In the genomic region with DNA sequence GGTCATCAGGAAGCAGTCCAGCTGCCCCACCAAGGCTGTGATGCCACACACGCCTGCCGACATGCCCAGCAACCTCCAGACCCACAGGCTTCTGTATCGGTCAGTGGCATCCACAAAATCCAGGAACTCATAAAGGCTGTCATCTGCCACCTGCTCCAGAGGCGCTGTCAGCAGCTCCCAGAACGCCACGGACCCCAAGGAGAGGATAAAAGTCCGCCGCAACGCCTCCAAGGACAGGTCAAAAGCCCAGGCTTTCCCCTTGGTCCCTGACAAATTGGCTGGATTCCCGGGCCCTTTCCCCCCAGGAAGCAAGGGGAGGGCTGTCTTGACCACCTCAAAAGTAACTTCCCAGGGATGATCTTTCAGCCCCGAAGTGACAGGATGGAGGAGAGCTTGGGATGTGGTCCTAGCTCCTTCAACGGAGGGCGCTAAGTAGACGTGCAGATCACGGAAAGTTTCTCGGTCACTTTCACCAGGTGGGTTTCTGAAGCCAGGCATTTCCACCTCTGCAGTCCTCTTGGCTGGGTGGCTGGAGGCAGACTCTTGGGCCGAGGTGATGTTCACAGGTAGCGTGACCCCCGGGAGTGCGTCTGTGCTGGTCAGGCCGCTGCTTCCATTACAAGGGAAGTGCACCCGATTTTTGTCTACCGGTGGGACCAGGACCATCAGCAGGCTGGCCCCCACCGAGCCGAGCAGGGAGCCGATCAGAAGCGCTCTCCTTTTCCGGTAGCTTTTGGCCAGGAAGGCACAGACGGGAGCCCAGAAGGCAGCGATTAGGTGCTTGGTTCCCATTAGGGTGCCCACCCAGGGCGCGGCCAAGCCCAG, we compare ENCODE assay signal across 19 cellular contexts. TPM values are rescaled to one million over a fixed set of nuclear protein-coding genes. Genes with fewer than 3 reads are reported as not detected.
DNase-seq lines count a peak whose midpoint lies in the region; ATAC-seq and TF ChIP-seq lines count a peak whose summit lies in the region.
"Had no signal": no experiment of that assay in that cellular context is flagged by ENCODE, and none has a peak within 500 bp of the region (broad histone marks: within the 10 kb centered on the region; RNA-seq: fewer than 3 reads in every experiment).

No MANE protein-coding gene starts in this region.

- H3K4me3 Mint-ChIP-seq in progenitor cell of endocrine pancreas (ENCODE audit: low read depth) = peak overlapping the region; percentile 69
- H3K4me3 Mint-ChIP-seq: activated CD4-positive, alpha-beta memory T cell treated with anti-CD3 and anti-CD28 coated beads for 36 hours; activated naive CD8-positive, alpha-beta T cell treated with anti-CD3 and anti-CD28 coated beads, Interleukin-2, amount 50 U/mL, for 24 hours; neural crest cell; T-cell had no signal

- H3K9me3 Mint-ChIP-seq in progenitor cell of endocrine pancreas (ENCODE audit: low read depth) = peaks cover 5% of the 10 kb centered on the region
- H3K9me3 Mint-ChIP-seq: activated CD4-positive, alpha-beta memory T cell treated with anti-CD3 and anti-CD28 coated beads for 36 hours; activated naive CD8-positive, alpha-beta T cell treated with anti-CD3 and anti-CD28 coated beads, Interleukin-2, amount 50 U/mL, for 24 hours; neural crest cell; T-cell had no signal

- no peak overlapping the region for H3K27ac ChIP-seq in duodenal mucosa (ENCODE audit: low read depth, low read length)
- no peak overlapping the region for H3K27ac ChIP-seq in iPS-20b (ENCODE audit: low read length)

- H3K9ac ChIP-seq in duodenal mucosa (ENCODE audit: low read depth in 1 of 2, low read length in 2 of 2) (peak overlapping the region; percentile 57 to 66), iPS-20b (ENCODE audit: low read depth, low read length) (peak overlapping the region; percentile 32; the same call in 1 of the 2 replicates)

- H3K4me1 ChIP-seq in duodenal mucosa (ENCODE audit: control insufficient read depth in 1 of 2, insufficient read depth in 2 of 2, low read length in 2 of 2) (peaks cover 0 to 5% of the 10 kb centered on the region in 2 donors), iPS-20b (ENCODE audit: insufficient read depth, low read length) (peaks cover 4% of the 10 kb centered on the region; the same call in 1 of the 2 replicates)

- no peaks in the 10 kb centered on the region for H3K27me3 ChIP-seq in H7 (ENCODE audit: control insufficient read depth, insufficient read depth, low read length)
- H3K27me3 ChIP-seq in duodenal mucosa (ENCODE audit: control insufficient read depth in 1 of 2, insufficient read depth in 2 of 2, low read length in 2 of 2) = no peaks in the 10 kb centered on the region
- H3K27me3 ChIP-seq in iPS-20b (ENCODE audit: insufficient read depth, low read length) = peaks cover 17% of the 10 kb centered on the region

- peaks cover 44% of the 10 kb centered on the region for H3K4me1 Mint-ChIP-seq in progenitor cell of endocrine pancreas (ENCODE audit: low read depth)
- H3K4me1 Mint-ChIP-seq: activated naive CD8-positive, alpha-beta T cell treated with anti-CD3 and anti-CD28 coated beads, Interleukin-2, amount 50 U/mL, for 24 hours; T-cell had no signal

- DNase-seq in H7 (peak; percentile 66), progenitor cell of endocrine pancreas (ENCODE audit: low spot score, unreplicated experiment) (no peak), AG08396 (ENCODE audit: low spot score) (no peak), AG08395 (ENCODE audit: low spot score) (no peak), GDM1 (lab: John Stamatoyannopoulos, UW) (no peak)
- DNase-seq: activated CD4-positive, alpha-beta memory T cell treated with anti-CD3 and anti-CD28 coated beads for 36 hours; activated naive CD8-positive, alpha-beta T cell treated with anti-CD3 and anti-CD28 coated beads, Interleukin-2, amount 50 U/mL, for 24 hours; NCI-H2029 treated with DMSO at 0.1 percent for 48 hours; NCI-H510A treated with DMSO at 0.1 percent for 48 hours; stimulated activated CD4-positive, alpha-beta T cell treated with anti-CD3 and anti-CD28 coated beads, Interleukin-15, amount 100 ng/mL, for 24 hours had no signal

- no peak for ATAC-seq in HG03439 (IDR thresholded peaks at IDR 0.05; ENCODE audit: unreplicated experiment)
- ATAC-seq: activated naive CD8-positive, alpha-beta T cell treated with anti-CD3 and anti-CD28 coated beads, Interleukin-2, amount 50 U/mL, for 24 hours; T-cell had no signal

- H3K4me3 ChIP-seq in H7 (ENCODE audit: insufficient read depth, low read depth, low read length) = peak overlapping the region; percentile 47; the same call in 1 of the 2 replicates
- peak overlapping the region; percentile 60 to 61 for H3K4me3 ChIP-seq in duodenal mucosa (ENCODE audit: low read depth in 1 of 2, low read length in 2 of 2)
- H3K4me3 ChIP-seq in iPS-20b (ENCODE audit: low read length) = peak overlapping the region; percentile 73
- H3K4me3 ChIP-seq: lung had no signal

- peak overlapping the region; percentile 77 for H3K27ac Mint-ChIP-seq in progenitor cell of endocrine pancreas
- H3K27ac Mint-ChIP-seq: activated CD4-positive, alpha-beta memory T cell treated with anti-CD3 and anti-CD28 coated beads for 36 hours; activated naive CD8-positive, alpha-beta T cell treated with anti-CD3 and anti-CD28 coated beads, Interleukin-2, amount 50 U/mL, for 24 hours; T-cell had no signal

- H3K27me3 Mint-ChIP-seq in progenitor cell of endocrine pancreas = peaks cover 2% of the 10 kb centered on the region
- H3K27me3 Mint-ChIP-seq: activated CD4-positive, alpha-beta memory T cell treated with anti-CD3 and anti-CD28 coated beads for 36 hours; activated naive CD8-positive, alpha-beta T cell treated with anti-CD3 and anti-CD28 coated beads, Interleukin-2, amount 50 U/mL, for 24 hours had no signal

- H3K9me3 ChIP-seq in duodenal mucosa (ENCODE audit: control insufficient read depth in 1 of 2, low read length in 2 of 2) (no peaks in the 10 kb centered on the region), iPS-20b (ENCODE audit: insufficient read depth, low read depth, low read length) (no peaks in the 10 kb centered on the region)

- no peak for TF ChIP-seq CTCF in progenitor cell of endocrine pancreas (IDR thresholded peaks at IDR 0.05; ENCODE audit: unreplicated experiment)

- H3K36me3 Mint-ChIP-seq in progenitor cell of endocrine pancreas (ENCODE audit: insufficient read depth) = peaks cover 3% of the 10 kb centered on the region
- H3K36me3 Mint-ChIP-seq: activated CD4-positive, alpha-beta memory T cell treated with anti-CD3 and anti-CD28 coated beads for 36 hours; T-cell had no signal

- H3K36me3 ChIP-seq in H7 (replicated peaks; ENCODE audit: control insufficient read depth, insufficient read depth, low read length) (no peaks in the 10 kb centered on the region), duodenal mucosa (ENCODE audit: control insufficient read depth in 1 of 2, insufficient read depth in 2 of 2, low read length in 2 of 2) (no peaks in the 10 kb centered on the region), iPS-20b (ENCODE audit: insufficient read depth, low read depth, low read length) (no peaks in the 10 kb centered on the region)

RNA-seq across cellular contexts. Expression of a gene that starts 0.8 kb away (rescaled TPM):
- total RNA-seq in H7 (2014; rRNA removed; shearing (Covaris generic)) = 0.07 TPM in 1 of 2 replicates, not detected in the other
- total RNA-seq in progenitor cell of endocrine pancreas = 10.7 and 11.2 TPM in 2 replicates
- total RNA-seq: activated CD4-positive, alpha-beta memory T cell treated with anti-CD3 and anti-CD28 coated beads for 36 hours; cardiac septum; fibroblast of villous mesenchyme; neural crest cell had no signal

RNA-seq across cellular contexts. Expression of a gene that starts 40.0 kb away (rescaled TPM):
- total RNA-seq in H7 (2014; rRNA removed; shearing (Covaris generic)) = not detected in 2 replicates
- not detected in 2 replicates for total RNA-seq in progenitor cell of endocrine pancreas
- total RNA-seq: activated CD4-positive, alpha-beta memory T cell treated with anti-CD3 and anti-CD28 coated beads for 36 hours; cardiac septum; fibroblast of villous mesenchyme; lung; neural crest cell; Right ventricle myocardium inferior; T-cell had no signal

RNA-seq across cellular contexts. Expression of a gene that starts 53.8 kb away (rescaled TPM):
- not detected in 2 replicates for total RNA-seq in H7 (2014; rRNA removed; shearing (Covaris generic))
- not detected in 2 replicates for total RNA-seq in progenitor cell of endocrine pancreas
- total RNA-seq: cardiac septum, fibroblast of villous mesenchyme, neural crest cell, Right ventricle myocardium inferior had no signal

Comparison
In these comparisons a context has a peak if more than half of its experiments do, and no peak if none do; other contexts are left out.
1. RNA of a gene that starts 0.8 kb away (total RNA-seq): 10.7 to 11.2 TPM in progenitor cell of endocrine pancreas; 0.07 TPM in H7; every median in the first group is over 10 times any median in the second.
2. Peak in every context shown above with its lines, with median percentiles within 50 percentile points of each other: H3K4me3 ChIP-seq.